Comparison of ENCODE assay signal across 26 cellular contexts in genomic region chr1:94207695-94208094, GRCh38. TPM values are rescaled to one million over a fixed set of nuclear protein-coding genes. Genes with fewer than 3 reads are reported as not detected.
A peak's percentile ranks its signal among the peaks of the same experiment; 100 is the strongest.
DNase-seq lines count a peak whose midpoint lies in the region; ATAC-seq and TF ChIP-seq lines count a peak whose summit lies in the region.
"Had no signal": no experiment of that assay in that cellular context is flagged by ENCODE, and none has a peak within 500 bp of the region (broad histone marks: within the 10 kb centered on the region; RNA-seq: fewer than 3 reads in every experiment).

No MANE protein-coding gene starts in this region.

- H3K27ac ChIP-seq in ACC112 (ENCODE audit: low read depth, low read length) (peak overlapping the region; percentile 3; the same call in 1 of the 2 replicates), mesenchymal stem cell (ENCODE audit: low read length, poor library complexity, severe bottlenecking) (peak overlapping the region; percentile 26), esophagus muscularis mucosa (replicated peaks in 1 of 4) (no peak overlapping the region)
- H3K27ac ChIP-seq: A549, SJSA1 had no signal

- H3K4me3 Mint-ChIP-seq in HFFc6, result no peak overlapping the region
- no peak overlapping the region for H3K4me3 Mint-ChIP-seq in activated T-cell treated with anti-CD3 and anti-CD28 coated beads, Interleukin-2, amount 50 U/mL, for 72 hours
- H3K4me3 Mint-ChIP-seq: CD4-positive, alpha-beta T cell; IgD-negative memory B cell had no signal

- no peaks in the 10 kb centered on the region; the same call in 1 of the 2 replicates for H3K27me3 Mint-ChIP-seq in HFFc6 (ENCODE audit: insufficient read depth)
- peaks cover under 1% of the 10 kb centered on the region for H3K27me3 Mint-ChIP-seq in activated T-cell treated with anti-CD3 and anti-CD28 coated beads, Interleukin-2, amount 50 U/mL, for 72 hours (ENCODE audit: low read depth)

- H3K36me3 Mint-ChIP-seq in HFFc6 (ENCODE audit: low read depth), result peaks cover 46% of the 10 kb centered on the region
- H3K36me3 Mint-ChIP-seq in activated T-cell treated with anti-CD3 and anti-CD28 coated beads, Interleukin-2, amount 50 U/mL, for 72 hours (ENCODE audit: insufficient read depth in 2 of 2), result no peaks in the 10 kb centered on the region
- H3K36me3 Mint-ChIP-seq: IgD-negative memory B cell had no signal

- no peak overlapping the region for H3K18ac ChIP-seq in mesenchymal stem cell (ENCODE audit: low read depth in 1 of 2, low read length in 2 of 2)

- H3K79me2 ChIP-seq in ACC112 (ENCODE audit: control insufficient read depth, insufficient read depth, low read length, unreplicated experiment), result peaks cover 29% of the 10 kb centered on the region

- no peaks in the 10 kb centered on the region for H3K27me3 ChIP-seq in ACC112 (ENCODE audit: insufficient read depth, low read length)
- no peaks in the 10 kb centered on the region for H3K27me3 ChIP-seq in mesenchymal stem cell (ENCODE audit: control insufficient read depth in 1 of 2, insufficient read depth in 1 of 2, low read length in 2 of 2)
- no peaks in the 10 kb centered on the region for H3K27me3 ChIP-seq in esophagus muscularis mucosa
- H3K27me3 ChIP-seq: BE2C, SJSA1 had no signal

- peaks cover 26% of the 10 kb centered on the region for H3K4me1 ChIP-seq in ACC112 (ENCODE audit: control insufficient read depth, insufficient read depth, low read length, unreplicated experiment)
- peaks cover 3% of the 10 kb centered on the region for H3K4me1 ChIP-seq in mesenchymal stem cell (ENCODE audit: control insufficient read depth, insufficient read depth, low read depth, low read length)
- no peaks in the 10 kb centered on the region for H3K4me1 ChIP-seq in esophagus muscularis mucosa
- H3K4me1 ChIP-seq: A549, BE2C, SJSA1 had no signal

- no peak overlapping the region for H3K9ac ChIP-seq in mesenchymal stem cell (ENCODE audit: low read length)

- H3K4me3 ChIP-seq in ACC112 (ENCODE audit: low read depth, low read length) (no peak overlapping the region), mesenchymal stem cell (ENCODE audit: insufficient read depth in 1 of 2, low read depth in 1 of 2, low read length in 2 of 2) (no peak overlapping the region), esophagus muscularis mucosa (no peak overlapping the region)
- H3K4me3 ChIP-seq: A549, GM12878, SJSA1 had no signal

- no peak overlapping the region for H2BK12ac ChIP-seq in mesenchymal stem cell (ENCODE audit: low read length in 2 of 2)

- no peak overlapping the region for H2AK5ac ChIP-seq in mesenchymal stem cell (ENCODE audit: low read length, severe bottlenecking)

- no peak overlapping the region for H2BK120ac ChIP-seq in mesenchymal stem cell (ENCODE audit: low read depth, low read length)

- no peak overlapping the region for H3K14ac ChIP-seq in mesenchymal stem cell (ENCODE audit: low read length in 2 of 2)

- DNase-seq in HFFc6 (no peak), dermis blood vessel endothelial cell (peak; percentile 51), mesenchymal stem cell (no peak), ecto neural progenitor cell (ENCODE audit: low spot score) (no peak), esophagus muscularis mucosa (ENCODE audit: extremely low spot score) (no peak), C1 segment of cervical spinal cord (lab: John Stamatoyannopoulos, UW) (no peak)
- no peak for DNase-seq in activated T-cell treated with anti-CD3 and anti-CD28 coated beads, Interleukin-2, amount 50 U/mL, for 72 hours
- DNase-seq: BE2C; CD4-positive, alpha-beta T cell; COR-L47; DMS79 treated with DMSO at 0.1 percent for 48 hours; Karpas-422; MV-4-11; NCI-H1105 treated with DMSO at 0.1 percent for 48 hours; NCI-H2081; NCI-H2171; NCI-H345; NCI-H524; NCI-H774 had no signal

- H3K4me1 Mint-ChIP-seq in HFFc6 (ENCODE audit: low read depth), result peaks cover 34% of the 10 kb centered on the region
- H3K4me1 Mint-ChIP-seq in activated T-cell treated with anti-CD3 and anti-CD28 coated beads, Interleukin-2, amount 50 U/mL, for 72 hours (ENCODE audit: low read depth), result no peaks in the 10 kb centered on the region
- H3K4me1 Mint-ChIP-seq: IgD-negative memory B cell had no signal

- no peak overlapping the region for H3K4me2 ChIP-seq in mesenchymal stem cell (ENCODE audit: low read length, poor library complexity, severe bottlenecking)
- H3K4me2 ChIP-seq: A549 had no signal

- H3K36me3 ChIP-seq in ACC112 (ENCODE audit: insufficient read depth, low read length) (peaks cover 53% of the 10 kb centered on the region), mesenchymal stem cell (ENCODE audit: control insufficient read depth in 1 of 2, insufficient read depth in 2 of 2, low read depth in 1 of 2, low read length in 2 of 2) (peaks cover 20 to 57% of the 10 kb centered on the region in 2 experiments), esophagus muscularis mucosa (peaks cover 4 to 57% (median 21%) of the 10 kb centered on the region in 4 donors)
- H3K36me3 ChIP-seq: BE2C had no signal

- intact Hi-C loops in esophagus muscularis mucosa (cut with DNase I), result no loop called here

- H3K9me3 ChIP-seq in mesenchymal stem cell (ENCODE audit: control insufficient read depth, low read length) (peaks cover 7% of the 10 kb centered on the region), esophagus muscularis mucosa (no peaks in the 10 kb centered on the region)
- H3K9me3 ChIP-seq: BE2C, SJSA1 had no signal

- peak overlapping the region; percentile 42; the same call in 1 of the 2 replicates for H3K27ac Mint-ChIP-seq in HFFc6
- H3K27ac Mint-ChIP-seq in activated T-cell treated with anti-CD3 and anti-CD28 coated beads, Interleukin-2, amount 50 U/mL, for 72 hours, result no peak overlapping the region
- H3K27ac Mint-ChIP-seq: CD4-positive, alpha-beta T cell; IgD-negative memory B cell had no signal

- TF ChIP-seq POLR2A in esophagus muscularis mucosa (IDR thresholded peaks at IDR 0.05; ENCODE audit: low read depth), result no peak

- WGBS in mesenchymal stem cell, result 83% methylated on average over 2 of the region's 3 CpGs
- 73% methylated on average over 3 of the region's 3 CpGs for WGBS in esophagus muscularis mucosa

- ATAC-seq in activated T-cell treated with anti-CD3 and anti-CD28 coated beads, Interleukin-2, amount 50 U/mL, for 72 hours (replicated peaks in 1 of 2), result no peak
- ATAC-seq: A549, GM12878, HCT116, Right ventricle myocardium inferior had no signal

- H3K9me3 Mint-ChIP-seq in HFFc6, result peaks cover 10% of the 10 kb centered on the region
- no peaks in the 10 kb centered on the region for H3K9me3 Mint-ChIP-seq in activated T-cell treated with anti-CD3 and anti-CD28 coated beads, Interleukin-2, amount 50 U/mL, for 72 hours
- H3K9me3 Mint-ChIP-seq: CD4-positive, alpha-beta T cell had no signal

- no peak for TF ChIP-seq CTCF in HFFc6 (IDR thresholded peaks at IDR 0.05)
- TF ChIP-seq CTCF in esophagus muscularis mucosa (IDR thresholded peaks at IDR 0.05), result no peak

- no peak for TF ChIP-seq EP300 in esophagus muscularis mucosa (IDR thresholded peaks at IDR 0.05)

- no peaks in the 10 kb centered on the region for H3K79me1 ChIP-seq in mesenchymal stem cell (replicated peaks; ENCODE audit: low read length, poor library complexity, severe bottlenecking)

- no peak overlapping the region for H2BK5ac ChIP-seq in mesenchymal stem cell (ENCODE audit: low read depth, low read length, poor library complexity, severe bottlenecking)

- H2BK15ac ChIP-seq in mesenchymal stem cell (ENCODE audit: low read depth, poor library complexity, severe bottlenecking), result no peak overlapping the region

- H4K91ac ChIP-seq in mesenchymal stem cell (ENCODE audit: low read length), result no peak overlapping the region

- H3K4ac ChIP-seq in mesenchymal stem cell (ENCODE audit: low read depth in 1 of 2, low read length in 2 of 2), result no peak overlapping the region

- no peak overlapping the region for H3K23ac ChIP-seq in mesenchymal stem cell (ENCODE audit: low read length in 2 of 2)

- no peak overlapping the region for H2AFZ ChIP-seq in ACC112 (ENCODE audit: low read length, unreplicated experiment)
- no peak overlapping the region for H2AFZ ChIP-seq in mesenchymal stem cell (ENCODE audit: low read depth, low read length)

- H4K8ac ChIP-seq in mesenchymal stem cell (ENCODE audit: low read length), result no peak overlapping the region

RNA-seq across cellular contexts. Expression of gene ARHGAP29, which starts 29.7 kb away (rescaled TPM):
- 10 to 100 TPM; 36.9 to 60.3 (median 52.9) TPM for total RNA-seq in HFFc6 (2021; fragmentation: NEBNext Ultra II Directional; extraction: Animal tissue kit (Norgen Biotek cat#: 25700))
- total RNA-seq in dermis blood vessel endothelial cell, result 254 and 371 TPM in 2 replicates
- polyA plus RNA-seq in mesenchymal stem cell (2013, experiment 1 of 2), result 4.1 TPM
- 4.1 TPM for polyA plus RNA-seq in mesenchymal stem cell (2013, experiment 2 of 2)
- total RNA-seq in esophagus muscularis mucosa, result 10 to 100 TPM; 18.4 to 40.2 (median 23.7) TPM
- 1 to 10 TPM; 1.3 to 1.8 TPM for total RNA-seq in activated T-cell treated with anti-CD3 and anti-CD28 coated beads, Interleukin-2, amount 50 U/mL, for 72 hours
- total RNA-seq: CD4-positive, alpha-beta T cell had no signal
- polyA plus RNA-seq: IgD-negative memory B cell had no signal

Comparison
In these comparisons a context has a peak if more than half of its experiments do, and no peak if none do; other contexts are left out.
1. H3K27ac ChIP-seq: peak in ACC112 (single experiment) and mesenchymal stem cell (single experiment); none in esophagus muscularis mucosa (0 of 4).
2. RNA of gene ARHGAP29, which starts 29.7 kb away (total RNA-seq): 254 to 371 TPM in dermis blood vessel endothelial cell, 36.9 to 60.3 TPM in HFFc6 and 18.4 to 40.2 TPM in esophagus muscularis mucosa; 1.3 to 1.8 TPM in activated T-cell treated with anti-CD3 and anti-CD28 coated beads, Interleukin-2, amount 50 U/mL, for 72 hours; every median in the first group is over 4 times any median in the second.